In the genomic region with DNA sequence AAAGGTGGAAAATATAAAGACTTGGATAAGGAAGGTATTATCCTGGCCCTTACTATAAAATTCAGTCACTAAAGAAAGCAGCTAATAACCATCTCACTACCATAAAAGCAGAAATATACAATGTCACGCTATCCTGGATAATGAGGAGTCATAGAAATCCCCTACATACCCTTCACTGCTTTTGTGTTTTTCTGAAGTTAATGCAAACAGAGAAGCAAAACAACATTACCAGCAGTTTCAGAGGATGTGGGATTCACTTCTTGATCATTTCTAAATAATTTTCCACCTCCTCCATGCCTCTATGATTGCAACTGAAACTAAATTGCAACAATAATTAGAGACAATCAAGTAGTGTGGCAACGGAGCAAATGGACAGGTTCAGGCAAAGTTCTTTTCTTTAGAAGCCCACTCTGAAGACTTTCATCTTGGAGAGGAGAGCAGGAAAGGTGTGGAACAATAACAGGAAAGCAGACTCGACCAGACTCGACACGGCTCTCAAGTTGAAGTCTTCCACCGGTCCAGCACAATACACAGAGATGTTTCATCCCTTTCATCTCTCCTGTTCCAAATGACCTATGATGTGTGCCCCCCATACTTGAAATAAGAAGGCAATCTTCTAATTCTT, we compare ENCODE assay signal across 1 cellular context.
TF ChIP-seq lines count a peak whose summit lies in the region.

No MANE protein-coding gene starts in this region.

TF ChIP-seq in WTC11, 78 proteins besides CTCF, POLR2A, EP300 and RAD21 (continued from another document):
- TF ChIP-seq, protein P1, sequence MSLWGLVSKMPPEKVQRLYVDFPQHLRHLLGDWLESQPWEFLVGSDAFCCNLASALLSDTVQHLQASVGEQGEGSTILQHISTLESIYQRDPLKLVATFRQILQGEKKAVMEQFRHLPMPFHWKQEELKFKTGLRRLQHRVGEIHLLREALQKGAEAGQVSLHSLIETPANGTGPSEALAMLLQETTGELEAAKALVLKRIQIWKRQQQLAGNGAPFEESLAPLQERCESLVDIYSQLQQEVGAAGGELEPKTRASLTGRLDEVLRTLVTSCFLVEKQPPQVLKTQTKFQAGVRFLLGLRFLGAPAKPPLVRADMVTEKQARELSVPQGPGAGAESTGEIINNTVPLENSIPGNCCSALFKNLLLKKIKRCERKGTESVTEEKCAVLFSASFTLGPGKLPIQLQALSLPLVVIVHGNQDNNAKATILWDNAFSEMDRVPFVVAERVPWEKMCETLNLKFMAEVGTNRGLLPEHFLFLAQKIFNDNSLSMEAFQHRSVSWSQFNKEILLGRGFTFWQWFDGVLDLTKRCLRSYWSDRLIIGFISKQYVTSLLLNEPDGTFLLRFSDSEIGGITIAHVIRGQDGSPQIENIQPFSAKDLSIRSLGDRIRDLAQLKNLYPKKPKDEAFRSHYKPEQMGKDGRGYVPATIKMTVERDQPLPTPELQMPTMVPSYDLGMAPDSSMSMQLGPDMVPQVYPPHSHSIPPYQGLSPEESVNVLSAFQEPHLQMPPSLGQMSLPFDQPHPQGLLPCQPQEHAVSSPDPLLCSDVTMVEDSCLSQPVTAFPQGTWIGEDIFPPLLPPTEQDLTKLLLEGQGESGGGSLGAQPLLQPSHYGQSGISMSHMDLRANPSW (CRISPR knock-in tag; conservative IDR thresholded peaks at IDR 0.05; ENCODE audit: low read depth), result no peak
- no peak for TF ChIP-seq NFYB (CRISPR knock-in tag; conservative IDR thresholded peaks at IDR 0.05; ENCODE audit: low read depth)
- TF ChIP-seq, protein P2, sequence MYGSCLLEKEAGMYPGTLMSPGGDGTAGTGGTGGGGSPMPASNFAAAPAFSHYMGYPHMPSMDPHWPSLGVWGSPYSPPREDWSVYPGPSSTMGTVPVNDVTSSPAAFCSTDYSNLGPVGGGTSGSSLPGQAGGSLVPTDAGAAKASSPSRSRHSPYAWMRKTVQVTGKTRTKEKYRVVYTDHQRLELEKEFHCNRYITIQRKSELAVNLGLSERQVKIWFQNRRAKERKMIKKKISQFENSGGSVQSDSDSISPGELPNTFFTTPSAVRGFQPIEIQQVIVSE (CRISPR knock-in tag; IDR thresholded peaks at IDR 0.05; ENCODE audit: borderline replicate concordance), result no peak
